In genomic region chr13:74153316-74153715, GRCh38 we compare ENCODE assay signal across 16 cellular contexts.
"Had no signal": no experiment of that assay in that cellular context is flagged by ENCODE, and none has a peak within 500 bp of the region (broad histone marks: within the 10 kb centered on the region; RNA-seq: fewer than 3 reads in every experiment).

No MANE protein-coding gene starts in this region.

- H3K4me3 ChIP-seq: thoracic aorta had no signal

- H3K27ac Mint-ChIP-seq: activated naive CD4-positive, alpha-beta T cell treated with anti-CD3 and anti-CD28 coated beads, Interleukin-2, amount 50 U/mL, for 72 hours; activated T-helper 2 cell treated with anti-CD3 and anti-CD28 coated beads, Interferon-gamma antibody, Interleukin-2, Interleukin-4, amounts not matched to agents 10 μg/mL and 5 μg/mL and 100 μg/mL, durations not matched to agents 14 hours and 24 hours and 36 hours; natural killer cell treated with Interleukin-12 subunit alpha and Interleukin-12 subunit beta and Interleukin-15 and Interleukin-18, amount 100 ng/mL, for 72 hours; progenitor cell of endocrine pancreas; stimulated activated naive CD8-positive, alpha-beta T cell treated with anti-CD3 and anti-CD28 coated beads, Interleukin-15, Interleukin-2, amounts not matched to agents 100 ng/mL and 50 ng/mL, for 24 hours; T-helper 1 cell treated with Interleukin-12 subunit alpha and Interleukin-12 subunit beta and Interleukin-4 antibody, amounts not matched to agents 30 μg/mL and 1 μg/mL, for 36 hours had no signal

- DNase-seq: activated CD4-positive, alpha-beta T cell treated with anti-CD3 and anti-CD28 coated beads for 4 hours; brain microvascular endothelial cell; foreskin melanocyte; head of caudate nucleus; left cardiac atrium; nucleus accumbens; stimulated activated CD4-positive, alpha-beta T cell treated with anti-CD3 and anti-CD28 coated beads, Interleukin-12 subunit alpha, Interleukin-12 subunit beta, amount 100 ng/mL, for 4 hours had no signal

- H3K27me3 ChIP-seq: brain microvascular endothelial cell had no signal

- H3K9me3 ChIP-seq: thoracic aorta had no signal

- H3K27me3 Mint-ChIP-seq: stimulated activated naive CD8-positive, alpha-beta T cell treated with anti-CD3 and anti-CD28 coated beads, Interleukin-15, Interleukin-2, amounts not matched to agents 100 ng/mL and 50 ng/mL, for 24 hours had no signal

- ATAC-seq: left cardiac atrium, sciatic nerve had no signal

- H3K36me3 Mint-ChIP-seq: activated naive CD4-positive, alpha-beta T cell treated with anti-CD3 and anti-CD28 coated beads, Interleukin-2, amount 50 U/mL, for 72 hours; natural killer cell treated with Interleukin-12 subunit alpha and Interleukin-12 subunit beta and Interleukin-15 and Interleukin-18, amount 100 ng/mL, for 72 hours had no signal

- H3K27ac ChIP-seq: brain microvascular endothelial cell, thoracic aorta had no signal

- H3K4me3 Mint-ChIP-seq: natural killer cell treated with Interleukin-12 subunit alpha and Interleukin-12 subunit beta and Interleukin-15 and Interleukin-18, amount 100 ng/mL, for 72 hours; stimulated activated naive CD8-positive, alpha-beta T cell treated with anti-CD3 and anti-CD28 coated beads, Interleukin-15, Interleukin-2, amounts not matched to agents 100 ng/mL and 50 ng/mL, for 24 hours; T-helper 1 cell treated with Interleukin-12 subunit alpha and Interleukin-12 subunit beta and Interleukin-4 antibody, amounts not matched to agents 30 μg/mL and 1 μg/mL, for 36 hours had no signal

- H3K9me3 Mint-ChIP-seq: activated naive CD4-positive, alpha-beta T cell treated with anti-CD3 and anti-CD28 coated beads, Interleukin-2, amount 50 U/mL, for 72 hours; activated T-helper 2 cell treated with anti-CD3 and anti-CD28 coated beads, Interferon-gamma antibody, Interleukin-2, Interleukin-4, amounts not matched to agents 10 μg/mL and 5 μg/mL and 100 μg/mL, durations not matched to agents 14 hours and 24 hours and 36 hours; natural killer cell treated with Interleukin-12 subunit alpha and Interleukin-12 subunit beta and Interleukin-15 and Interleukin-18, amount 100 ng/mL, for 72 hours; stimulated activated naive CD8-positive, alpha-beta T cell treated with anti-CD3 and anti-CD28 coated beads, Interleukin-15, Interleukin-2, amounts not matched to agents 100 ng/mL and 50 ng/mL, for 24 hours; T-helper 1 cell treated with Interleukin-12 subunit alpha and Interleukin-12 subunit beta and Interleukin-4 antibody, amounts not matched to agents 30 μg/mL and 1 μg/mL, for 36 hours had no signal

- H3K36me3 ChIP-seq: brain microvascular endothelial cell, thoracic aorta had no signal

- FAIRE-seq: endometrium had no signal
